Comparison of ENCODE assay signal across 12 cellular contexts in the genomic region with DNA sequence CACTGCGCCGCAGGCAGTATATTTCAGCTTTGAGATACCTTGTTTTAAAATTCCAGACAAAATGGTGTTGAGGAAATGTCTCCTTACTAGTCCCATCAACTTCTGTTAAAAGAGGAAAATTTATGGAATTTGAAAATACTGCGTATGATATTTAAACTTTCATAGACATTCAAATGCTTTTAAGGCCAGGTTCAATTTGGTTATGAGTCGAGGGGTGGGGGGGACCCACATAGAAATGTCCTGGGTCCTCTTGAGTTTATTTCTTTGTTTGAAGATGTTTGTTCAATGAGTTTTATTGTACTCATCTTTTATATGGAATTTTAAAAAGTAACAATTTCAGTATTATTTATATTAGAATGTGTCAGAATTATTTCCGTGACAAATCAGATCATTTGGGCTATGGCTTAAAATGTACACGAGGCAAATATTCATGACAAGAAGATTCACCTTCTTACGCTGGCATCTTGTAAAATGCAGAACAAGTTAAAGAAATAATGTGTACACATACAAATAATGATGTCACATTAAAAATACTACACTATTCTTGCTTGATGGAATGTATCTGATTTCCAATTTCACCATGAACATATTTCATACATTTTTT. TPM values are rescaled to one million over a fixed set of nuclear protein-coding genes. Genes with fewer than 3 reads are reported as not detected.
A peak's percentile ranks its signal among the peaks of the same experiment; 100 is the strongest.
DNase-seq lines count a peak whose midpoint lies in the region; ATAC-seq, FAIRE-seq and TF ChIP-seq lines count a peak whose summit lies in the region.
"Had no signal": no experiment of that assay in that cellular context is flagged by ENCODE, and none has a peak within 500 bp of the region (broad histone marks: within the 10 kb centered on the region; RNA-seq: fewer than 3 reads in every experiment).

No MANE protein-coding gene starts in this region.

- no peak for TF ChIP-seq EP300 in K562 (IDR thresholded peaks at IDR 0.05; ENCODE audit: low read length)

- H3K4me2 ChIP-seq in K562 (ENCODE audit: insufficient read depth, low read length) (peak overlapping the region; percentile 92), neural progenitor cell (no peak overlapping the region)

- H3K9ac ChIP-seq in K562 (ENCODE audit: insufficient read depth in 1 of 2, low read depth in 2 of 2, low read length in 2 of 2) (peak overlapping the region; percentile 78 to 94), neural progenitor cell (no peak overlapping the region)

- no TSS peak for BruUV-seq in K562 (replicated peaks; lab: Mats Ljungman, UMichigan)

- peak overlapping the region; percentile 86 to 96 for H3K4me3 ChIP-seq in CD4-positive, alpha-beta memory T cell (ENCODE audit: low read length in 2 of 2)
- peak overlapping the region; percentile 73 for H3K4me3 ChIP-seq in HL-60 (replicated peaks; ENCODE audit: insufficient read depth, low read length)
- H3K4me3 ChIP-seq in K562: peak overlapping the region; percentile 70
- H3K4me3 ChIP-seq in neural progenitor cell: no peak overlapping the region

- no peaks in the 10 kb centered on the region for H3K9me1 ChIP-seq in K562 (ENCODE audit: control insufficient read depth, insufficient read depth, low read length)

- peak overlapping the region; percentile 97 to 100 (median 100) for H3K4me3 Mint-ChIP-seq in CD4-positive, alpha-beta memory T cell
- H3K4me3 Mint-ChIP-seq in neural progenitor cell: peak overlapping the region; percentile 84

- peak overlapping the region in 6 of 7 donors; percentile 93 to 99 (median 98) for H3K27ac Mint-ChIP-seq in CD4-positive, alpha-beta memory T cell
- no peak overlapping the region for H3K27ac Mint-ChIP-seq in neural progenitor cell

- TF ChIP-seq CTCF in HL-60 (IDR thresholded peaks at IDR 0.05; ENCODE audit: insufficient read depth, low read length): no peak
- no peak for TF ChIP-seq CTCF in K562 (IDR thresholded peaks at IDR 0.05 in 2 of 3, conservative IDR thresholded peaks at IDR 0.05 in 1 of 3; ENCODE audit: insufficient read depth in 2 of 3, low read depth in 1 of 3, low read length in 3 of 3)
- TF ChIP-seq CTCF in neural progenitor cell (IDR thresholded peaks at IDR 0.05): no peak

- no peaks in the 10 kb centered on the region for H3K9me3 ChIP-seq in CD4-positive, alpha-beta memory T cell (ENCODE audit: control insufficient read depth in 1 of 2, low read length in 2 of 2)
- H3K9me3 ChIP-seq in K562 (replicated peaks; ENCODE audit: control insufficient read depth, insufficient read depth, low read depth, low read length) (no peaks in the 10 kb centered on the region), neural progenitor cell (ENCODE audit: low read depth) (no peaks in the 10 kb centered on the region)
- H3K9me3 ChIP-seq: tibial nerve had no signal

- H3K36me3 ChIP-seq in CD4-positive, alpha-beta memory T cell (ENCODE audit: insufficient read depth, low read length): peaks cover 4% of the 10 kb centered on the region
- H3K36me3 ChIP-seq in K562 (ENCODE audit: control insufficient read depth, insufficient read depth, low read length) (peaks cover 6% of the 10 kb centered on the region; the same call in 2 of the 3 replicates), neural progenitor cell (no peaks in the 10 kb centered on the region)
- H3K36me3 ChIP-seq: tibial nerve had no signal

- 0% methylated on average over 7 of the region's 7 CpGs for WGBS in K562 (ENCODE audit: insufficient coverage, low coverage, missing lambda C conversion rate)

- no peak for DNase-seq in CD4-positive, alpha-beta memory T cell
- no peak for DNase-seq in HL-60 (ENCODE audit: low read depth in 1 of 2, low spot score in 1 of 2)
- no peak for DNase-seq in K562 (ENCODE audit: extremely low read depth in 1 of 4, low spot score in 3 of 4)
- no peak for DNase-seq in neural progenitor cell (ENCODE audit: low spot score)
- no peak for DNase-seq in iPS-NIHi11 (ENCODE audit: low spot score)
- no peak for DNase-seq in activated gamma-delta T cell treated with Interleukin-2 at 50 U/mL for 16 hours
- DNase-seq: Calu3, NCI-H1417 treated with DMSO at 0.1 percent for 48 hours had no signal

- TF ChIP-seq RAD21 in K562 (CRISPR knock-in tag; conservative IDR thresholded peaks at IDR 0.05 in 1 of 2, IDR thresholded peaks at IDR 0.05 in 1 of 2): no peak

- POLR2A ChIA-PET in CD4-positive, alpha-beta memory T cell (lab: Charles Lee; ENCODE audit: partially characterized antibody): interaction anchor here (1.2 to 32.3 kb wide), 14 partner anchors 8 to 113 kb away, joined by 3 to 2673 read pairs (median 8); no protein-coding TSS in a partner anchor
- POLR2A ChIA-PET in K562 (lab: Yijun Ruan, JAX): interaction anchor here (1.0 kb wide), 1 partner anchor 50 kb away, joined by 3 read pairs; no protein-coding TSS in a partner anchor

- CTCF ChIA-PET in CD4-positive, alpha-beta memory T cell (lab: Charles Lee; ENCODE audit: partially characterized antibody): interaction anchor here (1.1 to 14.9 kb wide), 15 partner anchors 8 to 162 kb away, joined by 3 to 336 read pairs (median 8); no protein-coding TSS in a partner anchor
- CTCF ChIA-PET in K562 (lab: Yijun Ruan, JAX; ENCODE audit: low intra/inter-chr PET ratio): no interaction called here

- peak overlapping the region; percentile 90 for H3K27ac ChIP-seq in CD4-positive, alpha-beta memory T cell (ENCODE audit: low read depth, low read length)
- peak overlapping the region; percentile 87 for H3K27ac ChIP-seq in HL-60 (replicated peaks)
- H3K27ac ChIP-seq in K562 (ENCODE audit: extremely low read depth, low read depth, low read length): peak overlapping the region; percentile 80
- H3K27ac ChIP-seq in neural progenitor cell: no peak overlapping the region

- no peak for TF ChIP-seq POLR2A in K562 (conservative IDR thresholded peaks at IDR 0.05)

- H4K20me1 ChIP-seq in K562 (replicated peaks; ENCODE audit: control insufficient read depth, insufficient read depth, low read length) (no peaks in the 10 kb centered on the region), neural progenitor cell (ENCODE audit: low read depth) (peaks cover 9% of the 10 kb centered on the region)

- H3K27me3 ChIP-seq in CD4-positive, alpha-beta memory T cell (ENCODE audit: insufficient read depth, low read length): no peaks in the 10 kb centered on the region
- H3K27me3 ChIP-seq in HL-60 (ENCODE audit: insufficient read depth, poor library complexity, severe bottlenecking) (no peaks in the 10 kb centered on the region), K562 (ENCODE audit: control insufficient read depth in 2 of 2, insufficient read depth in 2 of 2, low read length in 2 of 2) (no peaks in the 10 kb centered on the region), neural progenitor cell (peaks cover 81% of the 10 kb centered on the region)

- ATAC-seq in K562 (no peak), GM18870 (IDR thresholded peaks at IDR 0.05; ENCODE audit: unreplicated experiment) (no peak), GM19351 (IDR thresholded peaks at IDR 0.05; ENCODE audit: unreplicated experiment) (no peak)

- H3K36me3 Mint-ChIP-seq in CD4-positive, alpha-beta memory T cell: peaks cover 43 to 52% of the 10 kb centered on the region in 2 donors
- H3K36me3 Mint-ChIP-seq in neural progenitor cell: no peaks in the 10 kb centered on the region

- peak overlapping the region; percentile 61; the same call in 1 of the 2 replicates for H2AFZ ChIP-seq in K562 (ENCODE audit: low read depth, low read length)
- H2AFZ ChIP-seq in neural progenitor cell (replicated peaks): no peak overlapping the region

- no peak for FAIRE-seq in K562 (lab: Jason Lieb, UNC)

- H3F3A ChIP-seq in neural progenitor cell (ENCODE audit: low read depth): peaks cover 16% of the 10 kb centered on the region

- peaks cover 0 to 4% (median 2%) of the 10 kb centered on the region in 8 donors for H3K9me3 Mint-ChIP-seq in CD4-positive, alpha-beta memory T cell
- H3K9me3 Mint-ChIP-seq in neural progenitor cell: peaks cover 7% of the 10 kb centered on the region

- peaks cover 58% of the 10 kb centered on the region for H3K4me1 ChIP-seq in CD4-positive, alpha-beta memory T cell (ENCODE audit: insufficient read depth, low read length)
- H3K4me1 ChIP-seq in K562 (replicated peaks in 1 of 2; ENCODE audit: control insufficient read depth in 2 of 2, insufficient read depth in 2 of 2, low read length in 2 of 2) (peaks cover 24 to 26% of the 10 kb centered on the region in 2 experiments), neural progenitor cell (peaks cover 14% of the 10 kb centered on the region)

- in situ Hi-C loops in K562 (cut with MboI): loop anchor here (5.0 kb wide), 1 partner anchor 98 kb away; no protein-coding TSS in a partner anchor

- H3K79me2 ChIP-seq in K562 (ENCODE audit: control insufficient read depth, insufficient read depth, low read length): peaks cover 64% of the 10 kb centered on the region
- no peaks in the 10 kb centered on the region for H3K79me2 ChIP-seq in neural progenitor cell (ENCODE audit: low read depth)

- intact Hi-C loops in CD4-positive, alpha-beta memory T cell (cut with micrococcal nuclease): loop anchor here (1.0 to 2.0 kb wide), 2 partner anchors 39 to 55 kb away; no protein-coding TSS in a partner anchor
- intact Hi-C loops in K562 (cut with micrococcal nuclease): loop anchor here (2.0 to 5.0 kb wide), 5 partner anchors 35 to 112 kb away; no protein-coding TSS in a partner anchor

- H3K4me1 Mint-ChIP-seq in CD4-positive, alpha-beta memory T cell: peaks cover 31 to 71% (median 39%) of the 10 kb centered on the region in 4 donors
- peaks cover 36% of the 10 kb centered on the region for H3K4me1 Mint-ChIP-seq in neural progenitor cell

- no peaks in the 10 kb centered on the region for H3K27me3 Mint-ChIP-seq in CD4-positive, alpha-beta memory T cell
- peaks cover 33% of the 10 kb centered on the region for H3K27me3 Mint-ChIP-seq in neural progenitor cell (ENCODE audit: insufficient read depth, low read depth)

RNA-seq across cellular contexts. Expression of gene IKZF1, which starts 1.3 kb away (rescaled TPM):
- total RNA-seq in CD4-positive, alpha-beta memory T cell: 100 to 1,000 TPM; 474 to 479 TPM
- polyA plus RNA-seq in CD4-positive, alpha-beta memory T cell: 100 to 1,000 TPM; 116 to 288 TPM
- total RNA-seq in K562 (2011; cell fraction: chromatin; rRNA removed; ENCODE audit: low replicate concordance): 53.3 and 122 TPM in 2 replicates
- total RNA-seq in K562 (2011; cell fraction: nucleolus; rRNA removed): 37.5 and 50.9 TPM in 2 replicates
- 76.8 and 139 TPM in 2 replicates for total RNA-seq in K562 (2011; cell fraction: nucleoplasm; rRNA removed)
- total RNA-seq in K562 (2014; rRNA removed) (66.5 and 98.0 TPM in 2 replicates), K562 (2014; rRNA removed; fragmentation: Illumina TruSeq; extraction: Trizol) (43.8 and 45.6 TPM in 2 replicates), K562 (2015; rRNA removed; fragmentation: Illumina TruSeq; extraction: Trizol) (43.4 and 44.7 TPM in 2 replicates), K562 (2021) (85.3 and 96.6 TPM in 2 replicates), neural progenitor cell (ENCODE audit: low replicate concordance) (0.11 and 0.19 TPM in 2 replicates)
- polyA plus RNA-seq in K562 (2011; rRNA removed) (28.4 and 36.2 TPM in 2 replicates), K562 (2014; fragmentation: Illumina TruSeq; extraction: Trizol) (37.3 and 50.3 TPM in 2 replicates), K562 (2014; fragmentation: Nextera tagmentation; extraction: Ambion mirVana) (10 to 100 TPM; 12.6 to 14.7 TPM), K562 (2014; rRNA removed) (30.9 and 37.2 TPM in 2 replicates)
- 34.4 and 57.9 TPM in 2 replicates for polyA plus RNA-seq in K562 (2011; cell fraction: cytosol; rRNA removed)
- 43.0 and 50.8 TPM in 2 replicates for polyA plus RNA-seq in K562 (2011; cell fraction: nucleus; rRNA removed)
- 35.8 and 46.0 TPM in 2 replicates for polyA plus RNA-seq in K562 (2012)
- 82.8 and 85.1 TPM in 2 replicates for polyA minus RNA-seq in K562 (2011; rRNA and poly(A)+ RNA removed)
- polyA minus RNA-seq in K562 (2011; cell fraction: cytosol; rRNA and poly(A)+ RNA removed): 60.8 and 72.3 TPM in 2 replicates
- 77.0 and 96.0 TPM in 2 replicates for polyA minus RNA-seq in K562 (2011; cell fraction: nucleus; rRNA and poly(A)+ RNA removed)
- total RNA-seq: myocyte had no signal

Comparison
In these comparisons a context has a peak if more than half of its experiments do, and no peak if none do; other contexts are left out.
1. RNA of gene IKZF1, which starts 1.3 kb away (total RNA-seq): 474 to 479 TPM in CD4-positive, alpha-beta memory T cell and 37.5 to 139 TPM in K562; 0.11 to 0.19 TPM in neural progenitor cell; every median in the first group is over 10 times any median in the second.